ENCODE assay signal across 1 cellular context in genomic region chr7:158588085-158588877, GRCh38.
A peak's percentile ranks its signal among the peaks of the same experiment; 100 is the strongest.
TF ChIP-seq lines count a peak whose summit lies in the region.

No MANE protein-coding gene starts in this region.

TF ChIP-seq in K562, 482 proteins besides CTCF, POLR2A, EP300 and RAD21 (continued from another document):
- TF ChIP-seq REST (CRISPR knock-in tag; IDR thresholded peaks at IDR 0.05; ENCODE audit: low read depth) (peak; percentile 46; the same call in 1 of the 2 replicates), CBX3 (IDR thresholded peaks at IDR 0.05; ENCODE audit: borderline replicate concordance in 1 of 2, low read length in 2 of 2) (no peak), SIRT6 (IDR thresholded peaks at IDR 0.05; ENCODE audit: low read depth, low read length) (no peak), NRF1 (conservative IDR thresholded peaks at IDR 0.05 in 1 of 2, IDR thresholded peaks at IDR 0.05 in 1 of 2) (peak in 1 of 2 experiments; percentile 23; a peak in 1 of 4 replicates), RBM14 (IDR thresholded peaks at IDR 0.05; ENCODE audit: borderline replicate concordance, insufficient read depth, low read depth, low read length) (0 out of 2 replicates have a peak, but pooled peaks have one; percentile 39), MXI1 (IDR thresholded peaks at IDR 0.05; ENCODE audit: low read depth, low read length) (no peak)
